19 cellular contexts compared by ENCODE assay signal in the genomic region with DNA sequence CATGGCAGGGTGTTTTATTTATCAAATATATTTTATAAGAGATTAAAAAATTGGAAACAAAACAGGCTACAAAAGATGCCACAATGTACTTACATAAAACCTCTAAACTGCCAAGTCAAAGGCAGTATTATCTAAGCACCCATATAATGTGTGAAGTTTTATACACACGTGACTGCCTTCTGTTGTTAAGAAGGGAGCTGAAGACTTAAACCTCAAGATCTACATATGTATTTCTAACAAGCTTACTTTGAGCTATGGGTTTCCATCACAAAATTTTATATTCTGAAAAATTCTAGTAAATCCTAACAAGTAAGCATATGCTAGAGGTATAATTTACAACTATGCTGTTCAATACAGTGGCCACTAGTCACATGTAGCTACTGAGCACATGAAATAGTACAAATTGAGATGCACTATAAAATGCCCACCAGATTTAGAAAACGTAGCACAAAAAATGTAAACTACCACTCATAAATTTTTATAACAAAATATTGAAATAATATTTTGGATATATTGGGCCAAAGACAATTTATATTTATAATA. TPM values are rescaled to one million over a fixed set of nuclear protein-coding genes. Genes with fewer than 3 reads are reported as not detected.
DNase-seq lines count a peak whose midpoint lies in the region; ATAC-seq, FAIRE-seq and TF ChIP-seq lines count a peak whose summit lies in the region.
"Had no signal": no experiment of that assay in that cellular context is flagged by ENCODE, and none has a peak within 500 bp of the region (broad histone marks: within the 10 kb centered on the region; RNA-seq: fewer than 3 reads in every experiment).

No MANE protein-coding gene starts in this region.

- ATAC-seq in GM19324 (IDR thresholded peaks at IDR 0.05; ENCODE audit: low FRiP score, unreplicated experiment), result no peak
- ATAC-seq: Panc1, SK-N-SH treated with all-trans-retinoic acid at 6 μM for 48 hours had no signal

- CTCF ChIA-PET in OCI-LY7 (lab: Charles Lee; ENCODE audit: unreplicated experiment), result interaction anchor here (0.6 to 1.1 kb wide), 4 partner anchors 9 to 1745 kb away, joined by 3 to 4 read pairs (median 4); no protein-coding TSS in a partner anchor

- intact Hi-C loops in OCI-LY7 (cut with micrococcal nuclease; ENCODE audit: unreplicated experiment), result no loop called here

- POLR2A ChIA-PET in OCI-LY7 (lab: Charles Lee), result interaction anchor here (0.5 to 9.4 kb wide), 13 partner anchors 10 to 72 kb away, joined by 3 to 132 read pairs (median 5); a partner anchor contains a TSS

- DNase-seq in GM18507 (ENCODE audit: extremely low spot score, insufficient read length, low read depth) (no peak), OCI-LY7 (ENCODE audit: low spot score) (no peak), superior temporal gyrus (ENCODE audit: extremely low spot score) (peak; percentile 50), urothelium cell line (ENCODE audit: low spot score) (no peak), NCI-H2107 (lab: John Stamatoyannopoulos, UW) (no peak)
- DNase-seq: CD4-positive, alpha-beta T cell; KG1; MG63; NCI-H1105 treated with DMSO at 0.1 percent for 48 hours; NCI-H187 treated with DMSO at 0.1 percent for 48 hours; NCI-H2171 treated with DMSO at 0.1 percent for 48 hours; NCI-H510A; NCI-H82; Right ventricle myocardium superior had no signal

- H3K9me3 ChIP-seq in OCI-LY7 (ENCODE audit: low read length), result peaks cover 26% of the 10 kb centered on the region

- H3K79me2 ChIP-seq in OCI-LY7 (ENCODE audit: insufficient read depth, low read depth, low read length), result peaks cover 100% of the 10 kb centered on the region

- BruUV-seq in OCI-LY7 (replicated peaks; lab: Mats Ljungman, UMichigan), result no TSS peak

- FAIRE-seq in GM18507 (lab: Jason Lieb, UNC), result peak; percentile 47
- peak; percentile 74 for FAIRE-seq in islet of Langerhans (lab: Jason Lieb, UNC)
- FAIRE-seq in urothelium cell line (lab: Jason Lieb, UNC), result no peak
- FAIRE-seq: H1 had no signal

- H3K9me2 ChIP-seq in OCI-LY7 (ENCODE audit: insufficient read depth, low read length), result no peaks in the 10 kb centered on the region

- TF ChIP-seq CTCF in OCI-LY7 (conservative IDR thresholded peaks at IDR 0.05; ENCODE audit: low read length), result peak; percentile 43; the same call in 1 of the 2 replicates

- H3K36me3 ChIP-seq in OCI-LY7 (ENCODE audit: insufficient read depth, low read length), result peaks cover 41% of the 10 kb centered on the region
- H3K36me3 ChIP-seq: MG63 had no signal

- peak overlapping the region; percentile 80 for H3K4me2 ChIP-seq in OCI-LY7 (ENCODE audit: low read length)

- H3K4me1 ChIP-seq in OCI-LY7 (ENCODE audit: insufficient read depth, low read length, poor library complexity, severe bottlenecking), result peaks cover 81% of the 10 kb centered on the region

- no peaks in the 10 kb centered on the region for H4K20me1 ChIP-seq in OCI-LY7 (ENCODE audit: insufficient read depth, low read length)

- H3K4me3 ChIP-seq in OCI-LY7 (ENCODE audit: low read depth, low read length, poor library complexity, severe bottlenecking), result no peak overlapping the region
- H3K4me3 ChIP-seq: MG63 had no signal

- no peak overlapping the region for H2AFZ ChIP-seq in OCI-LY7 (ENCODE audit: low read length)

- peak overlapping the region; percentile 99 for H3K27ac ChIP-seq in OCI-LY7 (ENCODE audit: low read depth, low read length, poor library complexity, severe bottlenecking)

RNA-seq across cellular contexts. Expression of a gene that starts 9.8 kb away (rescaled TPM):
- 76.7 and 80.0 TPM in 2 replicates for total RNA-seq in OCI-LY7 (2014; rRNA removed; shearing (Covaris generic))
- total RNA-seq in OCI-LY7 (2022), result 141 and 149 TPM in 2 replicates
